In genomic region chr5:801472-801871, GRCh38 we compare ENCODE assay signal across 2 cellular contexts.
TF ChIP-seq lines count a peak whose summit lies in the region.

No MANE protein-coding gene starts in this region.

TF ChIP-seq in liver, 16 proteins besides CTCF, POLR2A, EP300 and RAD21:
- no peak for TF ChIP-seq RXRA (IDR thresholded peaks at IDR 0.05)
- TF ChIP-seq YY1 (IDR thresholded peaks at IDR 0.05), result no peak
- TF ChIP-seq ZBTB33 (IDR thresholded peaks at IDR 0.05), result no peak
- no peak for TF ChIP-seq FOXA2 (IDR thresholded peaks at IDR 0.05)
- TF ChIP-seq MAX (IDR thresholded peaks at IDR 0.05), result no peak
- TF ChIP-seq REST (IDR thresholded peaks at IDR 0.05), result no peak
- TF ChIP-seq HNF4G (IDR thresholded peaks at IDR 0.05), result no peak
- TF ChIP-seq HNF4A (conservative IDR thresholded peaks at IDR 0.05), result no peak
- no peak for TF ChIP-seq TAF1 (conservative IDR thresholded peaks at IDR 0.05)
- TF ChIP-seq ATF3 (IDR thresholded peaks at IDR 0.05), result no peak
- TF ChIP-seq SP1 (IDR thresholded peaks at IDR 0.05), result no peak
- no peak for TF ChIP-seq FOXA1 (IDR thresholded peaks at IDR 0.05)
- no peak for TF ChIP-seq EGR1 (IDR thresholded peaks at IDR 0.05; ENCODE audit: low read depth in 2 of 2)
- TF ChIP-seq NR2F2 (IDR thresholded peaks at IDR 0.05), result no peak
TF ChIP-seq in liver: peak in this region for 0.

TF ChIP-seq in HepG2, 621 proteins besides CTCF, POLR2A, EP300 and RAD21:
- TF ChIP-seq SNRNP70 (IDR thresholded peaks at IDR 0.05; ENCODE audit: low read depth, low read length), result no peak
- no peak for TF ChIP-seq ZNF263 (CRISPR knock-in tag; IDR thresholded peaks at IDR 0.05)
- no peak for TF ChIP-seq REST (IDR thresholded peaks at IDR 0.05; ENCODE audit: borderline replicate concordance in 1 of 2, low read depth in 1 of 2, low read length in 2 of 2)
- TF ChIP-seq PCBP1 (IDR thresholded peaks at IDR 0.05; ENCODE audit: borderline replicate concordance, low read depth, low read length), result no peak
- TF ChIP-seq NFAT5 (CRISPR knock-in tag; IDR thresholded peaks at IDR 0.05), result no peak
- TF ChIP-seq HOXA9 (CRISPR knock-in tag; IDR thresholded peaks at IDR 0.05; ENCODE audit: borderline replicate concordance), result no peak
- no peak for TF ChIP-seq ZSCAN20 (CRISPR knock-in tag; IDR thresholded peaks at IDR 0.05; ENCODE audit: borderline replicate concordance)
- TF ChIP-seq ARID2 (CRISPR knock-in tag; IDR thresholded peaks at IDR 0.05; ENCODE audit: borderline replicate concordance), result no peak
- no peak for TF ChIP-seq ZNF670 (CRISPR knock-in tag; IDR thresholded peaks at IDR 0.05; ENCODE audit: borderline replicate concordance)
